In genomic region chr10:80506189-80506575, GRCh38 we compare ENCODE assay signal across 9 cellular contexts. TPM values are rescaled to one million over a fixed set of nuclear protein-coding genes. Genes with fewer than 3 reads are reported as not detected.
DNase-seq lines count a peak whose midpoint lies in the region; ATAC-seq and TF ChIP-seq lines count a peak whose summit lies in the region.
"Had no signal": no experiment of that assay in that cellular context is flagged by ENCODE, and none has a peak within 500 bp of the region (broad histone marks: within the 10 kb centered on the region; RNA-seq: fewer than 3 reads in every experiment).

No MANE protein-coding gene starts in this region.

- no peaks in the 10 kb centered on the region for H3K27me3 ChIP-seq in CD4-positive, alpha-beta T cell (ENCODE audit: control insufficient read depth, insufficient read depth, low read length)

- intact Hi-C loops in CD4-positive, alpha-beta T cell (cut with DNase I, micrococcal nuclease): no loop called here

- no peak for ATAC-seq in CD4-positive, alpha-beta T cell (ENCODE audit: poor library complexity)
- ATAC-seq in natural killer cell treated with Interleukin-12 subunit alpha and Interleukin-12 subunit beta and Interleukin-15 and Interleukin-18, amount 100 ng/mL, for 72 hours: no peak

- H3K36me3 Mint-ChIP-seq in CD4-positive, alpha-beta T cell (ENCODE audit: low read depth): peaks cover 79% of the 10 kb centered on the region
- H3K36me3 Mint-ChIP-seq in natural killer cell treated with Interleukin-12 subunit alpha and Interleukin-12 subunit beta and Interleukin-15 and Interleukin-18, amount 100 ng/mL, for 72 hours: peaks cover 6% of the 10 kb centered on the region

- H3K9me3 ChIP-seq in CD4-positive, alpha-beta T cell (ENCODE audit: control insufficient read depth, low read length): no peaks in the 10 kb centered on the region

- no peak overlapping the region for H3K4me3 Mint-ChIP-seq in CD4-positive, alpha-beta T cell
- H3K4me3 Mint-ChIP-seq in natural killer cell treated with Interleukin-12 subunit alpha and Interleukin-12 subunit beta and Interleukin-15 and Interleukin-18, amount 100 ng/mL, for 72 hours: no peak overlapping the region

- H3K27ac Mint-ChIP-seq in CD4-positive, alpha-beta T cell: peak overlapping the region; percentile 78
- peak overlapping the region; percentile 84 to 95 for H3K27ac Mint-ChIP-seq in natural killer cell treated with Interleukin-12 subunit alpha and Interleukin-12 subunit beta and Interleukin-15 and Interleukin-18, amount 100 ng/mL, for 72 hours

- H3K27ac ChIP-seq in CD4-positive, alpha-beta T cell (ENCODE audit: low read depth, low read length): no peak overlapping the region

- no peak for DNase-seq in CD4-positive, alpha-beta T cell
- DNase-seq in M059J (ENCODE audit: low read depth): peak; percentile 93
- DNase-seq in dedifferentiated amniotic fluid mesenchymal stem cell (ENCODE audit: extremely low spot score): peak; percentile 36
- DNase-seq in natural killer cell treated with Interleukin-12 subunit alpha and Interleukin-12 subunit beta and Interleukin-15 and Interleukin-18, amount 100 ng/mL, for 72 hours (ENCODE audit: low spot score): no peak
- no peak for DNase-seq in ecto neural progenitor cell (ENCODE audit: low spot score)
- DNase-seq in COLO668 (lab: John Stamatoyannopoulos, UW; ENCODE audit: unreplicated experiment): no peak
- DNase-seq in GM13977 (ENCODE audit: low spot score): no peak
- no peak for DNase-seq in GM13976 (ENCODE audit: low spot score)
- DNase-seq: cerebellar nuclear complex had no signal

- no peaks in the 10 kb centered on the region for H3K27me3 Mint-ChIP-seq in CD4-positive, alpha-beta T cell
- no peaks in the 10 kb centered on the region for H3K27me3 Mint-ChIP-seq in natural killer cell treated with Interleukin-12 subunit alpha and Interleukin-12 subunit beta and Interleukin-15 and Interleukin-18, amount 100 ng/mL, for 72 hours

- POLR2A ChIA-PET in CD4-positive, alpha-beta T cell (lab: Charles Lee): interaction anchor here (0.8 to 12.8 kb wide), 13 partner anchors 8 to 128 kb away, joined by 3 to 302 read pairs (median 7); partner anchors contain the start of genes PRXL2A and TSPAN14

- no peaks in the 10 kb centered on the region for H3K9me3 Mint-ChIP-seq in CD4-positive, alpha-beta T cell
- H3K9me3 Mint-ChIP-seq in natural killer cell treated with Interleukin-12 subunit alpha and Interleukin-12 subunit beta and Interleukin-15 and Interleukin-18, amount 100 ng/mL, for 72 hours: no peaks in the 10 kb centered on the region

- TF ChIP-seq CTCF in CD4-positive, alpha-beta T cell (IDR thresholded peaks at IDR 0.05): no peak
- no peak for TF ChIP-seq CTCF in GM13977 (IDR thresholded peaks at IDR 0.05; ENCODE audit: extremely low read depth, insufficient read depth, missing control alignments)
- no peak for TF ChIP-seq CTCF in GM13976 (IDR thresholded peaks at IDR 0.05; ENCODE audit: borderline replicate concordance, control extremely low read depth, extremely low read depth, insufficient read depth, missing control alignments)

- CTCF ChIA-PET in CD4-positive, alpha-beta T cell (lab: Charles Lee): interaction anchor here (0.6 to 11.6 kb wide), 34 partner anchors 8 to 362 kb away, joined by 3 to 250 read pairs (median 5); partner anchors contain the start of gene PRXL2A

- peaks cover 68% of the 10 kb centered on the region for H3K4me1 Mint-ChIP-seq in CD4-positive, alpha-beta T cell (ENCODE audit: low read depth)
- peaks cover 55 to 63% of the 10 kb centered on the region in 2 donors for H3K4me1 Mint-ChIP-seq in natural killer cell treated with Interleukin-12 subunit alpha and Interleukin-12 subunit beta and Interleukin-15 and Interleukin-18, amount 100 ng/mL, for 72 hours (ENCODE audit: low read depth in 2 of 2)

- in situ Hi-C loops in GM13977 (cut with MboI; ENCODE audit: low pct_unique_long_range_greater_than_20kb, low sequenced_read_pairs, unreplicated experiment): no loop called here
- in situ Hi-C loops in GM13976 (cut with MboI; ENCODE audit: low sequenced_read_pairs, unreplicated experiment): loop anchor here (10.0 kb wide), 1 partner anchor 121 kb away; no protein-coding TSS in a partner anchor

RNA-seq across cellular contexts. Expression of gene SH2D4B, which starts 31.5 kb away (rescaled TPM):
- under 1 TPM; 0.16 to 0.31 TPM for total RNA-seq in CD4-positive, alpha-beta T cell
- total RNA-seq in M059J (2014; rRNA removed; shearing (Covaris generic)): not detected in 2 replicates
- total RNA-seq in natural killer cell treated with Interleukin-12 subunit alpha and Interleukin-12 subunit beta and Interleukin-15 and Interleukin-18, amount 100 ng/mL, for 72 hours: under 1 TPM; 0.25 to 0.40 TPM

RNA-seq across cellular contexts. Expression of gene TSPAN14, which starts 52.1 kb away (rescaled TPM):
- total RNA-seq in CD4-positive, alpha-beta T cell: 100 to 1,000 TPM; 167 to 168 TPM
- total RNA-seq in M059J (2014; rRNA removed; shearing (Covaris generic)): 32.0 and 44.4 TPM in 2 replicates
- total RNA-seq in natural killer cell treated with Interleukin-12 subunit alpha and Interleukin-12 subunit beta and Interleukin-15 and Interleukin-18, amount 100 ng/mL, for 72 hours: 10 to 100 TPM; 56.5 to 76.6 TPM

Comparison
In these comparisons a context has a peak if more than half of its experiments do, and no peak if none do; other contexts are left out.
1. DNase-seq: peak in M059J (single experiment) and dedifferentiated amniotic fluid mesenchymal stem cell (single experiment); none in CD4-positive, alpha-beta T cell (0 of 10), natural killer cell treated with Interleukin-12 subunit alpha and Interleukin-12 subunit beta and Interleukin-15 and Interleukin-18, amount 100 ng/mL, for 72 hours (single experiment), ecto neural progenitor cell (single experiment), COLO668 (single experiment), GM13977 (single experiment) and GM13976 (single experiment).